ENCODE assay signal across 12 cellular contexts in the genomic region with DNA sequence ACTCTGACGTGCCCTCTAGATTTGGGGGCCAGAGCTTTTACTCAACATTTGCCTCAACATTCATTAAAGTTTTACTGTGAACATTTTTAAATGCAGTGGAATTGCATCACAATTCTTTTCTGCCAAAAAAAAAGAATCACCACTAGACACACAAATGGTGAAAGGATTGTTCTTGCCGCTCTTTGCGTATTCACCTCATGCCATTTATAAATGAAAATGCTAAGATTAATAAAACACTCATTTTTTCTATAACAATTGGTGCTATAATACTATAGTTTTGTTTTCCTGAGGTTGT. TPM values are rescaled to one million over a fixed set of nuclear protein-coding genes. Genes with fewer than 3 reads are reported as not detected.
DNase-seq lines count a peak whose midpoint lies in the region; ATAC-seq and TF ChIP-seq lines count a peak whose summit lies in the region.
"Had no signal": no experiment of that assay in that cellular context is flagged by ENCODE, and none has a peak within 500 bp of the region (broad histone marks: within the 10 kb centered on the region; RNA-seq: fewer than 3 reads in every experiment).

No MANE protein-coding gene starts in this region.

- no peak for TF ChIP-seq POLR2A in gastroesophageal sphincter (IDR thresholded peaks at IDR 0.05)

- WGBS in gastroesophageal sphincter (ENCODE audit: low coverage in 1 of 2), 2 donors, result 9 to 10% methylated on average over 3 of the region's 3 CpGs

- ATAC-seq in gastroesophageal sphincter (no peak), sciatic nerve (peak; percentile 2), HG02759 (IDR thresholded peaks at IDR 0.05; ENCODE audit: unreplicated experiment) (no peak)
- ATAC-seq: stimulated activated naive CD8-positive, alpha-beta T cell treated with anti-CD3 and anti-CD28 coated beads, Interleukin-15, Interleukin-2, amounts not matched to agents 100 U/mL and 50 U/mL, for 24 hours had no signal

- no peak for DNase-seq in A673 (ENCODE audit: low spot score)
- peak; percentile 46 for DNase-seq in adipocyte (ENCODE audit: low read depth)
- no peak for DNase-seq in sciatic nerve (ENCODE audit: low spot score)
- DNase-seq in RPMI8226, result no peak
- DNase-seq in central memory CD4-positive, alpha-beta T cell, result no peak
- DNase-seq in G401 (ENCODE audit: low spot score), result no peak
- DNase-seq: activated naive CD8-positive, alpha-beta T cell treated with anti-CD3 and anti-CD28 coated beads, Interleukin-2, amount 10 ng/mL, durations not matched to agents 7 days and 5 days; AML-193; stimulated activated naive CD8-positive, alpha-beta T cell treated with anti-CD3 and anti-CD28 coated beads, Interleukin-15, Interleukin-2, amounts not matched to agents 100 U/mL and 50 U/mL, for 24 hours had no signal

- TF ChIP-seq CTCF in A673 (conservative IDR thresholded peaks at IDR 0.05; ENCODE audit: low read depth, low read length) (no peak), gastroesophageal sphincter (IDR thresholded peaks at IDR 0.05) (no peak)

- H3K4me1 ChIP-seq in A673 (ENCODE audit: insufficient read depth, low read length, poor library complexity, severe bottlenecking), result peaks cover 17% of the 10 kb centered on the region
- peaks cover 25% of the 10 kb centered on the region for H3K4me1 ChIP-seq in adipocyte (ENCODE audit: control insufficient read depth, insufficient read depth, low read length)
- peaks cover 0 to 36% (median 3%) of the 10 kb centered on the region in 3 donors for H3K4me1 ChIP-seq in gastroesophageal sphincter

- H3K9me3 ChIP-seq in A673 (ENCODE audit: low read depth, low read length, poor library complexity, severe bottlenecking) (no peaks in the 10 kb centered on the region), adipocyte (ENCODE audit: control insufficient read depth, low read length) (no peaks in the 10 kb centered on the region), gastroesophageal sphincter (no peaks in the 10 kb centered on the region)

- H3K27me3 ChIP-seq in A673 (replicated peaks; ENCODE audit: insufficient read depth, low read depth, low read length, poor library complexity) (no peaks in the 10 kb centered on the region), adipocyte (replicated peaks; ENCODE audit: control insufficient read depth, insufficient read depth, low read length) (no peaks in the 10 kb centered on the region), gastroesophageal sphincter (no peaks in the 10 kb centered on the region)

- no peak for TF ChIP-seq EP300 in gastroesophageal sphincter (IDR thresholded peaks at IDR 0.05)

- BruUV-seq in A673 (replicated peaks; lab: Mats Ljungman, UMichigan), result no TSS peak

- in situ Hi-C loops in G401 (cut with HindIII; ENCODE audit: low sequenced_read_pairs), result no loop called here

- CTCF ChIA-PET in A673 (lab: Charles Lee), result interaction anchor here (1.8 kb wide), 1 partner anchor 31 kb away, joined by 9 read pairs; no protein-coding TSS in a partner anchor

- H3K36me3 ChIP-seq in A673 (ENCODE audit: insufficient read depth, low read length, poor library complexity, severe bottlenecking), result no peaks in the 10 kb centered on the region
- no peaks in the 10 kb centered on the region for H3K36me3 ChIP-seq in adipocyte (ENCODE audit: control insufficient read depth, insufficient read depth, low read length, severe bottlenecking)
- H3K36me3 ChIP-seq in gastroesophageal sphincter, result no peaks in the 10 kb centered on the region

- H3K4me3 ChIP-seq in A673 (ENCODE audit: low read depth, low read length, poor library complexity, severe bottlenecking), result peak overlapping the region; percentile 49
- peak overlapping the region; percentile 81 for H3K4me3 ChIP-seq in adipocyte (ENCODE audit: low read length)
- peak overlapping the region; percentile 49 to 60 for H3K4me3 ChIP-seq in gastroesophageal sphincter

- H3K27ac ChIP-seq in A673 (ENCODE audit: low read depth, low read length, poor library complexity, severe bottlenecking), result peak overlapping the region; percentile 91
- H3K27ac ChIP-seq in gastroesophageal sphincter, result peak overlapping the region; percentile 91 to 93 (median 92)

- intact Hi-C loops in A673 (cut with micrococcal nuclease; ENCODE audit: unreplicated experiment), result no loop called here
- intact Hi-C loops in sciatic nerve (cut with DNase I), result no loop called here

- H3K9ac ChIP-seq in adipocyte (ENCODE audit: low read length), result peak overlapping the region; percentile 87

- POLR2A ChIA-PET in A673 (lab: Charles Lee; ENCODE audit: low non-redundant PET), result no interaction called here

RNA-seq across cellular contexts. Expression of a gene that starts 1.0 kb away (rescaled TPM):
- total RNA-seq in A673 (2021) (23.8 and 30.2 TPM in 2 replicates), gastroesophageal sphincter (10 to 100 TPM; 12.5 to 12.9 (median 12.7) TPM), sciatic nerve (55.9 TPM)
- not detected in 2 replicates for total RNA-seq in G401 (2014; rRNA removed; shearing (Covaris generic))
- total RNA-seq: activated naive CD8-positive, alpha-beta T cell treated with anti-CD3 and anti-CD28 coated beads, Interleukin-2, amount 10 ng/mL, durations not matched to agents 7 days and 5 days; endodermal cell had no signal

Comparison
In these comparisons a context has a peak if more than half of its experiments do, and no peak if none do; other contexts are left out.
1. RNA of a gene that starts 1.0 kb away (total RNA-seq): 55.9 TPM in sciatic nerve (single experiment), 23.8 to 30.2 TPM in A673 and 12.5 to 12.9 TPM in gastroesophageal sphincter; not detected in G401; every median in the first group is over 10 times any median in the second.
2. Peak in every context shown above with its lines, with median percentiles within 50 percentile points of each other: H3K4me3 ChIP-seq.